ENCODE assay signal across 1 cellular context in genomic region chr2:46305767-46306166, GRCh38.
TF ChIP-seq lines count a peak whose summit lies in the region.

No MANE protein-coding gene starts in this region.

TF ChIP-seq in HepG2, 621 proteins besides CTCF, POLR2A, EP300 and RAD21:
- TF ChIP-seq POLR2AphosphoS2 (IDR thresholded peaks at IDR 0.05; ENCODE audit: low read depth, low read length) = peak; percentile 10; the same call in 1 of the 2 replicates
- no peak for TF ChIP-seq HNF4G (IDR thresholded peaks at IDR 0.05; ENCODE audit: borderline replicate concordance, low read depth, low read length)
- no peak for TF ChIP-seq HNF4G (CRISPR knock-in tag; IDR thresholded peaks at IDR 0.05; ENCODE audit: borderline replicate concordance, low read depth)
- no peak for TF ChIP-seq IRF9 (CRISPR knock-in tag; IDR thresholded peaks at IDR 0.05; ENCODE audit: borderline replicate concordance)
- 0 out of 2 replicates have a peak, but pooled peaks have one; percentile 0 for TF ChIP-seq TAF1 (CRISPR knock-in tag; IDR thresholded peaks at IDR 0.05)
- TF ChIP-seq ZSCAN21 (CRISPR knock-in tag; IDR thresholded peaks at IDR 0.05; ENCODE audit: borderline replicate concordance) = no peak
- peak; percentile 3 for TF ChIP-seq YY1 (IDR thresholded peaks at IDR 0.05; ENCODE audit: insufficient read depth, insufficient replicate concordance, low read depth, low read length)
- no peak for TF ChIP-seq ZNF496 (CRISPR knock-in tag; IDR thresholded peaks at IDR 0.05; ENCODE audit: insufficient replicate concordance)
- no peak for TF ChIP-seq PHF20 (CRISPR knock-in tag; IDR thresholded peaks at IDR 0.05)
